In genomic region chr2:188676012-188676405, GRCh38 we compare ENCODE assay signal across 15 cellular contexts.
DNase-seq lines count a peak whose midpoint lies in the region; ATAC-seq, FAIRE-seq and TF ChIP-seq lines count a peak whose summit lies in the region.
"Had no signal": no experiment of that assay in that cellular context is flagged by ENCODE, and none has a peak within 500 bp of the region (broad histone marks: within the 10 kb centered on the region; RNA-seq: fewer than 3 reads in every experiment).

No MANE protein-coding gene starts in this region.

- H3K4me3 ChIP-seq in adipocyte (ENCODE audit: low read length) (peak overlapping the region; percentile 36), uterus (no peak overlapping the region)
- H3K4me3 ChIP-seq: esophagus squamous epithelium, prostate gland had no signal

- FAIRE-seq in urothelium cell line (lab: Jason Lieb, UNC), result no peak

- H3K36me3 ChIP-seq in adipocyte (ENCODE audit: control insufficient read depth, insufficient read depth, low read length, severe bottlenecking) (no peaks in the 10 kb centered on the region), uterus (no peaks in the 10 kb centered on the region)
- H3K36me3 ChIP-seq: esophagus squamous epithelium, prostate gland had no signal

- TF ChIP-seq CTCF in uterus (IDR thresholded peaks at IDR 0.05), result no peak

- DNase-seq in NCI-H82 (lab: John Stamatoyannopoulos, UW) (peak; percentile 40), NCI-H82 treated with DMSO at 0.1 percent for 48 hours (lab: John Stamatoyannopoulos, UW; ENCODE audit: unreplicated experiment) (no peak), adipocyte (ENCODE audit: low read depth) (peak; percentile 59), glomerular visceral epithelial cell (ENCODE audit: extremely low spot score) (peak; percentile 22), Right ventricle myocardium superior (no peak), urothelium cell line (ENCODE audit: low spot score) (no peak), uterus (no peak)
- DNase-seq: activated CD4-positive, alpha-beta T cell treated with anti-CD3 and anti-CD28 coated beads, Interleukin-2, amount 50 U/mL, for 4 hours; anterior cingulate cortex; COR-L47; esophagus squamous epithelium; naive B cell; NCI-H2029 treated with DMSO at 0.1 percent for 48 hours had no signal

- intact Hi-C loops in Right ventricle myocardium superior (cut with DNase I) (no loop called here), uterus (cut with DNase I; ENCODE audit: low total_unique reads) (no loop called here)

- H3K27ac ChIP-seq in uterus, result peak overlapping the region in 1 of 2 donors; percentile 27
- H3K27ac ChIP-seq: esophagus squamous epithelium, prostate gland had no signal

- H3K27me3 ChIP-seq in adipocyte (replicated peaks; ENCODE audit: control insufficient read depth, insufficient read depth, low read length) (no peaks in the 10 kb centered on the region), uterus (no peaks in the 10 kb centered on the region)
- H3K27me3 ChIP-seq: esophagus squamous epithelium had no signal

- ATAC-seq in Right ventricle myocardium superior (ENCODE audit: poor library complexity), result no peak
- no peak for ATAC-seq in HG03521 (IDR thresholded peaks at IDR 0.05; ENCODE audit: unreplicated experiment)

- peak overlapping the region; percentile 39 for H3K9ac ChIP-seq in adipocyte (ENCODE audit: low read length)

- no peak for TF ChIP-seq POLR2A in uterus (IDR thresholded peaks at IDR 0.05)

- no peaks in the 10 kb centered on the region for H3K9me3 ChIP-seq in adipocyte (ENCODE audit: control insufficient read depth, low read length)
- H3K9me3 ChIP-seq in uterus, result no peaks in the 10 kb centered on the region
- H3K9me3 ChIP-seq: esophagus squamous epithelium, prostate gland had no signal

- H3K4me1 ChIP-seq in adipocyte (ENCODE audit: control insufficient read depth, insufficient read depth, low read length), result peaks cover 34% of the 10 kb centered on the region
- H3K4me1 ChIP-seq in uterus, result no peaks in the 10 kb centered on the region
- H3K4me1 ChIP-seq: esophagus squamous epithelium, prostate gland had no signal

Comparison
In these comparisons a context has a peak if more than half of its experiments do, and no peak if none do; other contexts are left out.
1. DNase-seq: peak in NCI-H82 (single experiment), adipocyte (single experiment) and glomerular visceral epithelial cell (single experiment); none in NCI-H82 treated with DMSO at 0.1 percent for 48 hours (single experiment), Right ventricle myocardium superior (single experiment), urothelium cell line (single experiment) and uterus (0 of 2).